In genomic region chr6:75441883-75442282, GRCh38 we compare ENCODE assay signal across 1 cellular context. TPM values are rescaled to one million over a fixed set of nuclear protein-coding genes. Genes with fewer than 3 reads are reported as not detected.
"Had no signal": no experiment of that assay in that cellular context is flagged by ENCODE, and none has a peak within 500 bp of the region (broad histone marks: within the 10 kb centered on the region; RNA-seq: fewer than 3 reads in every experiment).

No MANE protein-coding gene starts in this region.

RNA-seq across cellular contexts. Expression of gene FILIP1, which starts 51.7 kb away (rescaled TPM):
- polyA plus RNA-seq: GM23248 had no signal
